ENCODE assay signal across 23 cellular contexts in genomic region chr20:35730583-35731468, GRCh38. TPM values are rescaled to one million over a fixed set of nuclear protein-coding genes. Genes with fewer than 3 reads are reported as not detected.
A peak's percentile ranks its signal among the peaks of the same experiment; 100 is the strongest.
DNase-seq lines count a peak whose midpoint lies in the region; ATAC-seq, FAIRE-seq and TF ChIP-seq lines count a peak whose summit lies in the region.
"Had no signal": no experiment of that assay in that cellular context is flagged by ENCODE, and none has a peak within 500 bp of the region (broad histone marks: within the 10 kb centered on the region; RNA-seq: fewer than 3 reads in every experiment).

No MANE protein-coding gene starts in this region.

- WGBS in A549 (ENCODE audit: missing lambda C conversion rate): 66% methylated on average over 4 of the region's 4 CpGs

- no peak for TF ChIP-seq POLR2A in A549 (IDR thresholded peaks at IDR 0.05; ENCODE audit: low read length)

- no peak for ATAC-seq in A549
- no peak for ATAC-seq in activated T-helper 17 cell treated with anti-CD3 and anti-CD28 coated beads, Interleukin-2, amount 50 U/mL, for 72 hours (replicated peaks)
- no peak for ATAC-seq in naive thymus-derived CD4-positive, alpha-beta T cell
- ATAC-seq: activated CD8-positive, alpha-beta T cell treated with anti-CD3 and anti-CD28 coated beads for 36 hours; GM23338; stimulated activated memory B cell treated with anti-CD40 and anti-IgM and Interleukin-4, amounts not matched to agents 10 μg/mL and 1 μg/mL and 100 μg/mL, for 72 hours had no signal

- TF ChIP-seq RAD21 in A549 (conservative IDR thresholded peaks at IDR 0.05 in 1 of 2, IDR thresholded peaks at IDR 0.05 in 1 of 2): no peak

- H3K27ac Mint-ChIP-seq in activated T-helper 17 cell treated with anti-CD3 and anti-CD28 coated beads, Interleukin-2, amount 50 U/mL, for 72 hours: no peak overlapping the region
- peak overlapping the region in 4 of 9 donors; percentile 28 to 48 (median 34) for H3K27ac Mint-ChIP-seq in naive thymus-derived CD4-positive, alpha-beta T cell
- H3K27ac Mint-ChIP-seq: GM23338; stimulated activated memory B cell treated with anti-CD40 and anti-IgM and Interleukin-4, amounts not matched to agents 10 μg/mL and 1 μg/mL and 100 μg/mL, for 72 hours had no signal

- H3K9me3 Mint-ChIP-seq in activated T-helper 17 cell treated with anti-CD3 and anti-CD28 coated beads, Interleukin-2, amount 50 U/mL, for 72 hours: no peaks in the 10 kb centered on the region
- peaks cover 0 to 7% (median 0%) of the 10 kb centered on the region in 11 donors for H3K9me3 Mint-ChIP-seq in naive thymus-derived CD4-positive, alpha-beta T cell
- H3K9me3 Mint-ChIP-seq: activated CD8-positive, alpha-beta T cell treated with anti-CD3 and anti-CD28 coated beads for 36 hours; GM23338; stimulated activated memory B cell treated with anti-CD40 and anti-IgM and Interleukin-4, amounts not matched to agents 10 μg/mL and 1 μg/mL and 100 μg/mL, for 72 hours had no signal

- CTCF ChIA-PET in A549 (lab: Yijun Ruan, JAX): interaction anchor here (1.2 to 2.7 kb wide), 2 partner anchors 153 to 224 kb away, joined by 3 to 11 read pairs; partner anchors contain the start of gene SCAND1
- CTCF ChIA-PET in naive thymus-derived CD4-positive, alpha-beta T cell (lab: Charles Lee): no interaction called here

- no peak overlapping the region; the same call in 2 of the 3 replicates for H3K4me3 ChIP-seq in A549
- no peak overlapping the region for H3K4me3 ChIP-seq in naive thymus-derived CD4-positive, alpha-beta T cell (ENCODE audit: low read length)
- H3K4me3 ChIP-seq: GM23338, Peyer's patch, SJSA1 had no signal

- peaks cover 100% of the 10 kb centered on the region for H3K36me3 Mint-ChIP-seq in activated T-helper 17 cell treated with anti-CD3 and anti-CD28 coated beads, Interleukin-2, amount 50 U/mL, for 72 hours (ENCODE audit: low read depth)
- peaks cover 3 to 38% (median 31%) of the 10 kb centered on the region in 5 donors for H3K36me3 Mint-ChIP-seq in naive thymus-derived CD4-positive, alpha-beta T cell

- no peak for FAIRE-seq in A549 (lab: Jason Lieb, UNC)
- FAIRE-seq: GM19239 had no signal

- no peak for TF ChIP-seq CTCF in A549 (IDR thresholded peaks at IDR 0.05)

- no peak for DNase-seq in A549 (ENCODE audit: low read depth in 1 of 2, low spot score in 1 of 2)
- DNase-seq in EH (ENCODE audit: low read depth): peak; percentile 41
- no peak for DNase-seq in naive thymus-derived CD4-positive, alpha-beta T cell
- DNase-seq in NCI-H2227 treated with DMSO at 0.1 percent for 48 hours (lab: John Stamatoyannopoulos, UW): no peak
- no peak for DNase-seq in NCI-H2107 treated with DMSO at 0.1 percent for 48 hours (lab: John Stamatoyannopoulos, UW; ENCODE audit: unreplicated experiment)
- DNase-seq in NCI-H748 treated with DMSO at 0.1 percent for 48 hours (lab: John Stamatoyannopoulos, UW): no peak
- DNase-seq in CD1c-positive myeloid dendritic cell (ENCODE audit: extremely low spot score): no peak
- DNase-seq: activated CD4-positive, CD25-positive, alpha-beta regulatory T cell; activated CD8-positive, alpha-beta T cell treated with anti-CD3 and anti-CD28 coated beads for 36 hours; DMS79 treated with DMSO at 0.1 percent for 48 hours; dorsolateral prefrontal cortex; foreskin melanocyte; hypothalamus; islet precursor cell; NCI-H774; Peyer's patch had no signal

- no peak for TF ChIP-seq EP300 in A549 (IDR thresholded peaks at IDR 0.05)

- H3K27me3 ChIP-seq in naive thymus-derived CD4-positive, alpha-beta T cell (ENCODE audit: control insufficient read depth in 2 of 2, insufficient read depth in 2 of 2, low read length in 2 of 2): no peaks in the 10 kb centered on the region
- H3K27me3 ChIP-seq: dorsolateral prefrontal cortex, Peyer's patch, SJSA1 had no signal

- peaks cover 47% of the 10 kb centered on the region for H3K4me1 ChIP-seq in A549
- peaks cover 45 to 57% of the 10 kb centered on the region in 2 donors for H3K4me1 ChIP-seq in naive thymus-derived CD4-positive, alpha-beta T cell (ENCODE audit: control insufficient read depth in 2 of 2, insufficient read depth in 2 of 2, low read length in 2 of 2)
- H3K4me1 ChIP-seq: SJSA1 had no signal

- H3K4me3 Mint-ChIP-seq in activated T-helper 17 cell treated with anti-CD3 and anti-CD28 coated beads, Interleukin-2, amount 50 U/mL, for 72 hours: peak overlapping the region; percentile 19
- peak overlapping the region in 7 of 10 donors; percentile 4 to 54 (median 31) for H3K4me3 Mint-ChIP-seq in naive thymus-derived CD4-positive, alpha-beta T cell
- H3K4me3 Mint-ChIP-seq: CD14-positive monocyte; GM23338; stimulated activated memory B cell treated with anti-CD40 and anti-IgM and Interleukin-4, amounts not matched to agents 10 μg/mL and 1 μg/mL and 100 μg/mL, for 72 hours had no signal

- intact Hi-C loops in naive thymus-derived CD4-positive, alpha-beta T cell (cut with micrococcal nuclease): loop anchor here (2.0 to 5.0 kb wide), 2 partner anchors 20 to 1201 kb away; no protein-coding TSS in a partner anchor

- H3K27ac ChIP-seq in A549: no peak overlapping the region
- no peak overlapping the region for H3K27ac ChIP-seq in naive thymus-derived CD4-positive, alpha-beta T cell (ENCODE audit: low read depth, low read length)
- H3K27ac ChIP-seq: dorsolateral prefrontal cortex, epithelial cell of prostate, Peyer's patch, SJSA1 had no signal

- peaks cover 28% of the 10 kb centered on the region for H3K4me1 Mint-ChIP-seq in activated T-helper 17 cell treated with anti-CD3 and anti-CD28 coated beads, Interleukin-2, amount 50 U/mL, for 72 hours
- peaks cover 32 to 75% (median 61%) of the 10 kb centered on the region in 7 donors for H3K4me1 Mint-ChIP-seq in naive thymus-derived CD4-positive, alpha-beta T cell

- H3K27me3 Mint-ChIP-seq in activated T-helper 17 cell treated with anti-CD3 and anti-CD28 coated beads, Interleukin-2, amount 50 U/mL, for 72 hours: no peaks in the 10 kb centered on the region
- no peaks in the 10 kb centered on the region for H3K27me3 Mint-ChIP-seq in naive thymus-derived CD4-positive, alpha-beta T cell
- H3K27me3 Mint-ChIP-seq: activated CD8-positive, alpha-beta T cell treated with anti-CD3 and anti-CD28 coated beads for 36 hours; stimulated activated memory B cell treated with anti-CD40 and anti-IgM and Interleukin-4, amounts not matched to agents 10 μg/mL and 1 μg/mL and 100 μg/mL, for 72 hours had no signal

- H3K4me2 ChIP-seq in A549: peak overlapping the region; percentile 27; the same call in 2 of the 3 replicates
- H3K4me2 ChIP-seq: GM23338 had no signal

- H3K36me3 ChIP-seq in naive thymus-derived CD4-positive, alpha-beta T cell (ENCODE audit: control insufficient read depth in 2 of 3, insufficient read depth in 3 of 3, low read length in 3 of 3): peaks cover 45 to 97% (median 75%) of the 10 kb centered on the region in 3 experiments

- POLR2A ChIA-PET in A549 (lab: Yijun Ruan, JAX): interaction anchor here (1.3 to 4.0 kb wide), 2 partner anchors 12 to 154 kb away, joined by 5 to 38 read pairs; partner anchors contain the start of gene RBM39
- POLR2A ChIA-PET in naive thymus-derived CD4-positive, alpha-beta T cell (lab: Charles Lee): interaction anchor here (0.7 to 5.5 kb wide), 7 partner anchors 9 to 268 kb away, joined by 4 to 35 read pairs (median 6); partner anchors contain the start of genes PHF20 and RBM39

- no peaks in the 10 kb centered on the region for H3K9me3 ChIP-seq in A549
- H3K9me3 ChIP-seq in naive thymus-derived CD4-positive, alpha-beta T cell (ENCODE audit: control insufficient read depth in 2 of 3, low read length in 3 of 3): no peaks in the 10 kb centered on the region
- H3K9me3 ChIP-seq: Peyer's patch, SJSA1 had no signal

RNA-seq across cellular contexts. Expression of gene RBM39, which starts 11.2 kb away (rescaled TPM):
- 127 and 264 TPM in 2 replicates for polyA plus RNA-seq in A549 (2011; rRNA removed)
- 38.9 and 39.1 TPM in 2 replicates for polyA plus RNA-seq in A549 (2012; cell fraction: cytosol; rRNA removed)
- polyA plus RNA-seq in A549 (2012; cell fraction: nucleus; rRNA removed): 84.4 and 148 TPM in 2 replicates
- 199 to 212 TPM (median 201 TPM) in 3 replicates for polyA plus RNA-seq in A549 (2017; fragmentation: RNase III; extraction: RNeasy Plus Mini Kit Qiagen cat#74134 plus additional on column Dnase treatment)
- polyA minus RNA-seq in A549 (2011; rRNA and poly(A)+ RNA removed): 104 and 116 TPM in 2 replicates
- total RNA-seq in activated T-helper 17 cell treated with anti-CD3 and anti-CD28 coated beads, Interleukin-2, amount 50 U/mL, for 72 hours: 100 to 1,000 TPM; 295 to 359 TPM
- total RNA-seq in naive thymus-derived CD4-positive, alpha-beta T cell: 1,000 to 10,000 TPM in 2 of 5 experiments, 100 to 1,000 TPM in 3; 372 to 1,041 (median 699) TPM
- 100 to 1,000 TPM; 100 to 152 TPM for polyA plus RNA-seq in naive thymus-derived CD4-positive, alpha-beta T cell

RNA-seq across cellular contexts. Expression of gene ROMO1, which starts 31.6 kb away (rescaled TPM):
- 201 and 204 TPM in 2 replicates for polyA plus RNA-seq in A549 (2011; rRNA removed)
- 974 and 1,231 TPM in 2 replicates for polyA plus RNA-seq in A549 (2012; cell fraction: cytosol; rRNA removed)
- 655 and 1,009 TPM in 2 replicates for polyA plus RNA-seq in A549 (2012; cell fraction: nucleus; rRNA removed)
- 365 to 430 TPM (median 425 TPM) in 3 replicates for polyA plus RNA-seq in A549 (2017; fragmentation: RNase III; extraction: RNeasy Plus Mini Kit Qiagen cat#74134 plus additional on column Dnase treatment)
- polyA minus RNA-seq in A549 (2011; rRNA and poly(A)+ RNA removed): 20.8 and 23.3 TPM in 2 replicates
- total RNA-seq in activated T-helper 17 cell treated with anti-CD3 and anti-CD28 coated beads, Interleukin-2, amount 50 U/mL, for 72 hours: 100 to 1,000 TPM in 1 of 2 donors, 10 to 100 TPM in 1; 93.0 to 134 TPM
- 10 to 100 TPM; 33.2 to 85.5 (median 38.5) TPM for total RNA-seq in naive thymus-derived CD4-positive, alpha-beta T cell
- polyA plus RNA-seq in naive thymus-derived CD4-positive, alpha-beta T cell: 100 to 1,000 TPM; 269 to 293 TPM

RNA-seq across cellular contexts. Expression of gene NFS1, which starts 31.7 kb away (rescaled TPM):
- polyA plus RNA-seq in A549 (2011; rRNA removed) (50.5 and 72.0 TPM in 2 replicates), A549 (2017; fragmentation: RNase III; extraction: RNeasy Plus Mini Kit Qiagen cat#74134 plus additional on column Dnase treatment) (39.2 to 44.0 TPM (median 39.5 TPM) in 3 replicates)
- 69.8 and 103 TPM in 2 replicates for polyA plus RNA-seq in A549 (2012; cell fraction: cytosol; rRNA removed)
- polyA plus RNA-seq in A549 (2012; cell fraction: nucleus; rRNA removed): 47.8 and 55.9 TPM in 2 replicates
- polyA minus RNA-seq in A549 (2011; rRNA and poly(A)+ RNA removed): 29.8 and 35.3 TPM in 2 replicates
- total RNA-seq in activated T-helper 17 cell treated with anti-CD3 and anti-CD28 coated beads, Interleukin-2, amount 50 U/mL, for 72 hours: 10 to 100 TPM; 41.1 to 49.2 TPM
- total RNA-seq in naive thymus-derived CD4-positive, alpha-beta T cell: 10 to 100 TPM; 18.2 to 41.1 (median 35.0) TPM
- 10 to 100 TPM in 1 of 2 donors, 1 to 10 TPM in 1; 9.7 to 27.7 TPM for polyA plus RNA-seq in naive thymus-derived CD4-positive, alpha-beta T cell

RNA-seq across cellular contexts. Expression of gene PHF20, which starts 41.0 kb away (rescaled TPM):
- polyA plus RNA-seq in A549 (2011; rRNA removed) (27.9 and 32.8 TPM in 2 replicates), A549 (2017; fragmentation: RNase III; extraction: RNeasy Plus Mini Kit Qiagen cat#74134 plus additional on column Dnase treatment) (23.8 to 24.9 TPM (median 24.0 TPM) in 3 replicates)
- 18.6 and 19.1 TPM in 2 replicates for polyA plus RNA-seq in A549 (2012; cell fraction: cytosol; rRNA removed)
- 19.9 and 33.1 TPM in 2 replicates for polyA plus RNA-seq in A549 (2012; cell fraction: nucleus; rRNA removed)
- 30.8 and 40.1 TPM in 2 replicates for polyA minus RNA-seq in A549 (2011; rRNA and poly(A)+ RNA removed)
- total RNA-seq in activated T-helper 17 cell treated with anti-CD3 and anti-CD28 coated beads, Interleukin-2, amount 50 U/mL, for 72 hours: 10 to 100 TPM; 70.3 to 73.0 TPM
- total RNA-seq in naive thymus-derived CD4-positive, alpha-beta T cell: 100 to 1,000 TPM in 2 of 5 experiments, 10 to 100 TPM in 3; 57.5 to 157 (median 78.0) TPM
- 100 to 1,000 TPM in 1 of 2 donors, 10 to 100 TPM in 1; 99.9 to 138 TPM for polyA plus RNA-seq in naive thymus-derived CD4-positive, alpha-beta T cell
